In the genomic region with DNA sequence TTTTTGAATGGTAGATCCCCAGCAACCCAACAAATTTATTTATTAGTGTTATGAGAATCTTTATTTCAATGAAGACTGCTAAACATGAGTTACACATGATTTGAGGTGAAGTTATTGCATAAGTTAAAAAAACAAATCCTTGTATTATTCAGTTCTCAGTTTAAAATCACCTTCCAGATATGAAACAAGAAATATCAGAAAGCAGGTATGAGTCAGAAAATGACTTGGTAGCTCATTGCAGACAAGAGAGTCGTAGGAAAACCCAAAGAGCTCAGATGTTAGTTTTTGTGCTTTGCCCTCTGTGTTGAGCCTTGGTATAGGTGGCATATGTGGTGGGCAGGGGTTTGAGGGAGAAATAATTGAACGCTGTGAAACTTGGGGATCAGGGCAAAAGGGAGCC, we compare ENCODE assay signal across 26 cellular contexts.
"Had no signal": no experiment of that assay in that cellular context is flagged by ENCODE, and none has a peak within 500 bp of the region (broad histone marks: within the 10 kb centered on the region; RNA-seq: fewer than 3 reads in every experiment).

No MANE protein-coding gene starts in this region.

- H3K4me1 Mint-ChIP-seq: activated CD4-positive, alpha-beta T cell treated with anti-CD3 and anti-CD28 coated beads for 36 hours; activated CD4-positive, alpha-beta T cell treated with anti-CD3 and anti-CD28 coated beads, Interleukin-2, amount 10 ng/mL, durations not matched to agents 7 days and 5 days; activated naive CD4-positive, alpha-beta T cell treated with anti-CD3 and anti-CD28 coated beads, Interleukin-2, amount 50 U/mL, for 24 hours; activated naive CD8-positive, alpha-beta T cell treated with anti-CD3 and anti-CD28 coated beads, Interleukin-2, amount 10 ng/mL, durations not matched to agents 7 days and 5 days; central memory CD8-positive, alpha-beta T cell had no signal

- H3K27ac Mint-ChIP-seq: activated CD4-positive, alpha-beta T cell treated with anti-CD3 and anti-CD28 coated beads for 36 hours; activated CD4-positive, alpha-beta T cell treated with anti-CD3 and anti-CD28 coated beads, Interleukin-2, amount 10 ng/mL, durations not matched to agents 7 days and 5 days; activated CD8-positive, alpha-beta T cell treated with anti-CD3 and anti-CD28 coated beads, Interleukin-2, amount 10 ng/mL, durations not matched to agents 7 days and 5 days; activated naive CD4-positive, alpha-beta T cell treated with anti-CD3 and anti-CD28 coated beads, Interleukin-2, amount 50 U/mL, for 24 hours; activated naive CD8-positive, alpha-beta T cell treated with anti-CD3 and anti-CD28 coated beads, Interleukin-2, amount 10 ng/mL, durations not matched to agents 7 days and 5 days; activated T-cell treated with anti-CD3 and anti-CD28 coated beads, Interleukin-2, amount 50 U/mL, for 24 hours; activated T-helper 2 cell treated with anti-CD3 and anti-CD28 coated beads, Interferon-gamma antibody, Interleukin-2, Interleukin-4, amounts not matched to agents 10 μg/mL and 5 μg/mL and 100 μg/mL, durations not matched to agents 14 hours and 24 hours and 36 hours; brain had no signal

- H3K4me3 ChIP-seq: cardiac muscle cell, MG63, Peyer's patch had no signal

- H3K27me3 ChIP-seq: cardiac muscle cell, MG63, Peyer's patch had no signal

- DNase-seq: activated CD4-positive, alpha-beta T cell treated with anti-CD3 and anti-CD28 coated beads for 36 hours; activated CD4-positive, alpha-beta T cell treated with anti-CD3 and anti-CD28 coated beads, Interleukin-2, amount 10 ng/mL, durations not matched to agents 7 days and 5 days; activated CD4-positive, alpha-beta T cell treated with anti-CD3 and anti-CD28 coated beads, Interleukin-2, amount 50 U/mL, for 48 hours; activated CD8-positive, alpha-beta T cell treated with anti-CD3 and anti-CD28 coated beads, Interleukin-2, amount 10 ng/mL, durations not matched to agents 7 days and 5 days; activated gamma-delta T cell; activated naive CD4-positive, alpha-beta T cell treated with Interleukin-2 at 50 U/mL for 16 hours; activated naive CD8-positive, alpha-beta T cell treated with anti-CD3 and anti-CD28 coated beads, Interleukin-2, amount 10 ng/mL, durations not matched to agents 7 days and 5 days; activated T-cell treated with anti-CD3 and anti-CD28 coated beads, Interleukin-2, amount 50 U/mL, for 24 hours; Karpas-422; MG63; NCI-H1048; NCI-H1105 treated with DMSO at 0.1 percent for 48 hours; NCI-H1436; NCI-H1694 treated with DMSO at 0.1 percent for 48 hours; NCI-H2029; NCI-H345; NCI-H524 treated with DMSO at 0.1 percent for 48 hours; Peyer's patch; SIG-M5; T1000 had no signal

- H3K27ac ChIP-seq: cardiac muscle cell, Peyer's patch, RWPE1 had no signal

- H3K9me3 Mint-ChIP-seq: brain had no signal

- H3K36me3 Mint-ChIP-seq: activated naive CD8-positive, alpha-beta T cell treated with anti-CD3 and anti-CD28 coated beads, Interleukin-2, amount 10 ng/mL, durations not matched to agents 7 days and 5 days; brain had no signal

- H3K27me3 Mint-ChIP-seq: activated CD4-positive, alpha-beta T cell treated with anti-CD3 and anti-CD28 coated beads for 36 hours; activated CD4-positive, alpha-beta T cell treated with anti-CD3 and anti-CD28 coated beads, Interleukin-2, amount 10 ng/mL, durations not matched to agents 7 days and 5 days; activated naive CD4-positive, alpha-beta T cell treated with anti-CD3 and anti-CD28 coated beads, Interleukin-2, amount 50 U/mL, for 24 hours; activated naive CD8-positive, alpha-beta T cell treated with anti-CD3 and anti-CD28 coated beads, Interleukin-2, amount 10 ng/mL, durations not matched to agents 7 days and 5 days; activated T-cell treated with anti-CD3 and anti-CD28 coated beads, Interleukin-2, amount 50 U/mL, for 24 hours; central memory CD8-positive, alpha-beta T cell had no signal

- H3K9me3 ChIP-seq: MG63, Peyer's patch had no signal

- H3K36me3 ChIP-seq: cardiac muscle cell, MG63, Peyer's patch had no signal

- H3K4me1 ChIP-seq: Peyer's patch had no signal

- H3K4me3 Mint-ChIP-seq: activated CD4-positive, alpha-beta T cell treated with anti-CD3 and anti-CD28 coated beads for 36 hours; activated CD4-positive, alpha-beta T cell treated with anti-CD3 and anti-CD28 coated beads, Interleukin-2, amount 10 ng/mL, durations not matched to agents 7 days and 5 days; activated CD8-positive, alpha-beta T cell treated with anti-CD3 and anti-CD28 coated beads, Interleukin-2, amount 10 ng/mL, durations not matched to agents 7 days and 5 days; activated naive CD4-positive, alpha-beta T cell treated with anti-CD3 and anti-CD28 coated beads, Interleukin-2, amount 50 U/mL, for 24 hours; activated naive CD8-positive, alpha-beta T cell treated with anti-CD3 and anti-CD28 coated beads, Interleukin-2, amount 10 ng/mL, durations not matched to agents 7 days and 5 days; activated T-cell treated with anti-CD3 and anti-CD28 coated beads, Interleukin-2, amount 50 U/mL, for 24 hours; brain; central memory CD8-positive, alpha-beta T cell had no signal
